ENCODE assay signal across 1 cellular context in genomic region chr5:66144799-66145390, GRCh38.
TF ChIP-seq lines count a peak whose summit lies in the region.

No MANE protein-coding gene starts in this region.

TF ChIP-seq in GM12878, 131 proteins besides CTCF, POLR2A, EP300 and RAD21 (continued from another document):
- no peak for TF ChIP-seq ZNF592 (IDR thresholded peaks at IDR 0.05)
- TF ChIP-seq MEF2A (IDR thresholded peaks at IDR 0.05; ENCODE audit: insufficient read depth, low read depth, low read length), result no peak
- no peak for TF ChIP-seq BACH1 (IDR thresholded peaks at IDR 0.05; ENCODE audit: borderline replicate concordance)
- no peak for TF ChIP-seq PAX8 (IDR thresholded peaks at IDR 0.05)
- no peak for TF ChIP-seq ETV6 (conservative IDR thresholded peaks at IDR 0.05 in 1 of 2, IDR thresholded peaks at IDR 0.05 in 1 of 2; ENCODE audit: borderline replicate concordance in 1 of 2, low read depth in 1 of 2)
- TF ChIP-seq TAF1 (IDR thresholded peaks at IDR 0.05; ENCODE audit: borderline replicate concordance, low read depth, low read length), result peak; percentile 46; the same call in 1 of the 2 replicates
- TF ChIP-seq HDGF (IDR thresholded peaks at IDR 0.05), result no peak
- TF ChIP-seq SIX5 (IDR thresholded peaks at IDR 0.05; ENCODE audit: low read depth, low read length, severe bottlenecking), result no peak
- no peak for TF ChIP-seq ZNF384 (IDR thresholded peaks at IDR 0.05; ENCODE audit: borderline replicate concordance, low read depth, low read length)
- no peak for TF ChIP-seq TCF12 (IDR thresholded peaks at IDR 0.05; ENCODE audit: low read depth, low read length)
- no peak for TF ChIP-seq RUNX3 (IDR thresholded peaks at IDR 0.05; ENCODE audit: low read length)
- no peak for TF ChIP-seq ATF3 (IDR thresholded peaks at IDR 0.05; ENCODE audit: borderline replicate concordance, extremely low read depth, low read depth, low read length)
- TF ChIP-seq MYC (IDR thresholded peaks at IDR 0.05; ENCODE audit: insufficient read depth, insufficient read length, insufficient replicate concordance, low read length, severe bottlenecking), result no peak
- no peak for TF ChIP-seq ZNF687 (IDR thresholded peaks at IDR 0.05)
- peak; percentile 41; the same call in 1 of the 2 replicates for TF ChIP-seq POLR2AphosphoS5 (IDR thresholded peaks at IDR 0.05; ENCODE audit: low read length)
- no peak for TF ChIP-seq ATF7 (IDR thresholded peaks at IDR 0.05; ENCODE audit: low read depth)
- TF ChIP-seq SMC3 (IDR thresholded peaks at IDR 0.05; ENCODE audit: borderline replicate concordance, low read length), result 0 out of 2 replicates have a peak, but pooled peaks have one; percentile 11
- TF ChIP-seq E4F1 (IDR thresholded peaks at IDR 0.05; ENCODE audit: borderline replicate concordance, partially characterized antibody), result no peak
- TF ChIP-seq SPI1 (IDR thresholded peaks at IDR 0.05; ENCODE audit: borderline replicate concordance, insufficient read depth, low read depth, low read length), result no peak
- no peak for TF ChIP-seq BCLAF1 (IDR thresholded peaks at IDR 0.05)
- TF ChIP-seq NKRF (conservative IDR thresholded peaks at IDR 0.05), result peak; percentile 28
- TF ChIP-seq HCFC1 (IDR thresholded peaks at IDR 0.05; ENCODE audit: low read length), result no peak; the same call in 1 of the 2 replicates
- TF ChIP-seq MAX (IDR thresholded peaks at IDR 0.05; ENCODE audit: low read depth, low read length), result peak; percentile 43; the same call in 1 of the 2 replicates
- peak; percentile 83 for TF ChIP-seq MXI1 (IDR thresholded peaks at IDR 0.05; ENCODE audit: low read depth, low read length)
- TF ChIP-seq SREBF1 (IDR thresholded peaks at IDR 0.05; ENCODE audit: low read length), result no peak; the same call in 1 of the 2 replicates
- TF ChIP-seq MTA3 (IDR thresholded peaks at IDR 0.05; ENCODE audit: borderline replicate concordance, low read length), result no peak
- peak; percentile 73; the same call in 1 of the 2 replicates for TF ChIP-seq SIN3A (IDR thresholded peaks at IDR 0.05; ENCODE audit: low read depth, low read length)
- no peak for TF ChIP-seq CBX5 (IDR thresholded peaks at IDR 0.05; ENCODE audit: low read depth)
- no peak for TF ChIP-seq RB1 (IDR thresholded peaks at IDR 0.05; ENCODE audit: borderline replicate concordance)
- TF ChIP-seq MTA2 (IDR thresholded peaks at IDR 0.05; ENCODE audit: low read depth), result no peak
- TF ChIP-seq, protein P1, sequence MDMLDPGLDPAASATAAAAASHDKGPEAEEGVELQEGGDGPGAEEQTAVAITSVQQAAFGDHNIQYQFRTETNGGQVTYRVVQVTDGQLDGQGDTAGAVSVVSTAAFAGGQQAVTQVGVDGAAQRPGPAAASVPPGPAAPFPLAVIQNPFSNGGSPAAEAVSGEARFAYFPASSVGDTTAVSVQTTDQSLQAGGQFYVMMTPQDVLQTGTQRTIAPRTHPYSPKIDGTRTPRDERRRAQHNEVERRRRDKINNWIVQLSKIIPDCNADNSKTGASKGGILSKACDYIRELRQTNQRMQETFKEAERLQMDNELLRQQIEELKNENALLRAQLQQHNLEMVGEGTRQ (IDR thresholded peaks at IDR 0.05; ENCODE audit: borderline replicate concordance, low read depth, low read length), result no peak
- TF ChIP-seq NBN (IDR thresholded peaks at IDR 0.05), result 0 out of 2 replicates have a peak, but pooled peaks have one; percentile 63
- no peak for TF ChIP-seq DPF2 (IDR thresholded peaks at IDR 0.05)
- 0 out of 2 replicates have a peak, but pooled peaks have one; percentile 5 for TF ChIP-seq ZNF207 (IDR thresholded peaks at IDR 0.05; ENCODE audit: borderline replicate concordance)
